In the genomic region with DNA sequence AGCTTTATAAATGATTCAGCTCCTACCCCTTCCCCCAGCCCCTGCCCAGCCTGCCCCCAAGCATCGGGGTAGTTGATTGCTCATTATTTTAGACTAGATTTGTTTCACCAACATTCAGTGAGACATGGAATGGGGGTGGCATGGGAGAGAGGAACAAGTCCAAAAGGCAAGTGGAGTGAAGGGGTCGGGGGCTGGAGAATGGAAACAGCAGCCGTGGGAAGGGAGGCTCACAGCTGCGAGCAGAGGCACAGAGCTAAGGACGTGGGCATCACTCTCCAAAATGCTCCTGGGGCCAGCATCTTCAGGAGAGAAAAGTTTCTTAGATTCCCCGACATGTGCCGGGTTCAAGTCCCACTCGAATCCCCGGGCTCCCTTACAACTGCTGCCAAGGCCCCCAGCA, we compare ENCODE assay signal across 21 cellular contexts. TPM values are rescaled to one million over a fixed set of nuclear protein-coding genes. Genes with fewer than 3 reads are reported as not detected.
"Had no signal": no experiment of that assay in that cellular context is flagged by ENCODE, and none has a peak within 500 bp of the region (broad histone marks: within the 10 kb centered on the region; RNA-seq: fewer than 3 reads in every experiment).

No MANE protein-coding gene starts in this region.

- H3K4me2 ChIP-seq: SK-N-SH had no signal

- H3K9ac ChIP-seq: SK-N-SH had no signal

- H3K9me3 ChIP-seq: SK-N-SH had no signal

- DNase-seq: KBM-7, MV-4-11, NCI-H1048, NCI-H1105, NCI-H1417, NCI-H1436 treated with DMSO at 0.1 percent for 48 hours, NCI-H1694, NCI-H187 treated with DMSO at 0.1 percent for 48 hours, NCI-H2029 treated with DMSO at 0.1 percent for 48 hours, NCI-H345, NCI-H446 treated with DMSO at 0.1 percent for 48 hours, NCI-H510A treated with DMSO at 0.1 percent for 48 hours, NCI-H748 treated with DMSO at 0.1 percent for 48 hours, RPMI8226, SHP77, SK-N-SH, SW 1271 had no signal

RNA-seq across cellular contexts. Expression of a gene that starts 19.3 kb away (rescaled TPM):
- total RNA-seq: MCF 10A had no signal

RNA-seq across cellular contexts. Expression of a gene that starts 56.4 kb away (rescaled TPM):
- total RNA-seq: HT-29, LHCN-M2, MCF 10A, SK-MEL-5 had no signal
